Comparison of ENCODE assay signal across 21 cellular contexts in genomic region chr21:41854426-41854995, GRCh38.
"Had no signal": no experiment of that assay in that cellular context is flagged by ENCODE, and none has a peak within 500 bp of the region (broad histone marks: within the 10 kb centered on the region; RNA-seq: fewer than 3 reads in every experiment).

No MANE protein-coding gene starts in this region.

- DNase-seq: cortex of kidney; effector CD8-positive, alpha-beta T cell; gastrocnemius medialis; heart right ventricle; hypothalamus; islet precursor cell; left ventricle myocardium inferior; mesendoderm; naive B cell; stimulated activated CD4-positive, alpha-beta T cell treated with anti-CD3 and anti-CD28 coated beads, Interleukin-2, amount 100 ng/mL, for 24 hours; stimulated activated CD4-positive, alpha-beta T cell treated with anti-CD3 and anti-CD28 coated beads, Interleukin-4, amount 100 ng/mL, for 4 hours; stimulated activated naive B cell treated with anti-CD40 and anti-IgM and Interleukin-4, amounts not matched to agents 10 μg/mL and 1 μg/mL and 100 μg/mL, for 72 hours; stimulated activated naive CD8-positive, alpha-beta T cell treated with anti-CD3 and anti-CD28 coated beads, Interleukin-15, amount 100 ng/mL, for 72 hours; testis had no signal

- H3K27ac ChIP-seq: dorsolateral prefrontal cortex, esophagus muscularis mucosa, gastrocnemius medialis, heart right ventricle, left ventricle myocardium inferior, neutrophil, testis had no signal

- ATAC-seq: gastrocnemius medialis; heart right ventricle; sciatic nerve; stimulated activated naive B cell treated with anti-CD40 and anti-IgM and Interleukin-4, amounts not matched to agents 10 μg/mL and 1 μg/mL and 100 μg/mL, for 72 hours; stimulated activated naive CD8-positive, alpha-beta T cell treated with anti-CD3 and anti-CD28 coated beads, Interleukin-15, amount 100 ng/mL, for 72 hours had no signal

- H3K4me3 Mint-ChIP-seq: naive B cell; nephron; stimulated activated naive B cell treated with anti-CD40 and anti-IgM and Interleukin-4, amounts not matched to agents 10 μg/mL and 1 μg/mL and 100 μg/mL, for 72 hours; stimulated activated naive CD8-positive, alpha-beta T cell treated with anti-CD3 and anti-CD28 coated beads, Interleukin-15, amount 100 ng/mL, for 72 hours had no signal

- H3K9me3 Mint-ChIP-seq: naive B cell; nephron; stimulated activated naive B cell treated with anti-CD40 and anti-IgM and Interleukin-4, amounts not matched to agents 10 μg/mL and 1 μg/mL and 100 μg/mL, for 72 hours; stimulated activated naive CD8-positive, alpha-beta T cell treated with anti-CD3 and anti-CD28 coated beads, Interleukin-15, amount 100 ng/mL, for 72 hours had no signal

- H3K27ac Mint-ChIP-seq: nephron; stimulated activated naive B cell treated with anti-CD40 and anti-IgM and Interleukin-4, amounts not matched to agents 10 μg/mL and 1 μg/mL and 100 μg/mL, for 72 hours had no signal

- H3K27me3 ChIP-seq: dorsolateral prefrontal cortex, esophagus muscularis mucosa, gastrocnemius medialis, heart right ventricle, neutrophil, testis, tibial nerve had no signal

- H3K4me1 Mint-ChIP-seq: nephron; stimulated activated naive CD8-positive, alpha-beta T cell treated with anti-CD3 and anti-CD28 coated beads, Interleukin-15, amount 100 ng/mL, for 72 hours had no signal

- H3K4me1 ChIP-seq: esophagus muscularis mucosa, gastrocnemius medialis, heart right ventricle, left ventricle myocardium inferior, testis, tibial nerve had no signal

- H3K27me3 Mint-ChIP-seq: naive B cell; stimulated activated naive B cell treated with anti-CD40 and anti-IgM and Interleukin-4, amounts not matched to agents 10 μg/mL and 1 μg/mL and 100 μg/mL, for 72 hours; stimulated activated naive CD8-positive, alpha-beta T cell treated with anti-CD3 and anti-CD28 coated beads, Interleukin-15, amount 100 ng/mL, for 72 hours had no signal

- H3K9me3 ChIP-seq: esophagus muscularis mucosa, gastrocnemius medialis, heart right ventricle, left ventricle myocardium inferior, neutrophil, testis, tibial nerve had no signal

- H3K4me3 ChIP-seq: dorsolateral prefrontal cortex, esophagus muscularis mucosa, gastrocnemius medialis, heart right ventricle, left ventricle myocardium inferior, lung, testis, tibial nerve had no signal
